Comparison of ENCODE assay signal across 10 cellular contexts in the genomic region with DNA sequence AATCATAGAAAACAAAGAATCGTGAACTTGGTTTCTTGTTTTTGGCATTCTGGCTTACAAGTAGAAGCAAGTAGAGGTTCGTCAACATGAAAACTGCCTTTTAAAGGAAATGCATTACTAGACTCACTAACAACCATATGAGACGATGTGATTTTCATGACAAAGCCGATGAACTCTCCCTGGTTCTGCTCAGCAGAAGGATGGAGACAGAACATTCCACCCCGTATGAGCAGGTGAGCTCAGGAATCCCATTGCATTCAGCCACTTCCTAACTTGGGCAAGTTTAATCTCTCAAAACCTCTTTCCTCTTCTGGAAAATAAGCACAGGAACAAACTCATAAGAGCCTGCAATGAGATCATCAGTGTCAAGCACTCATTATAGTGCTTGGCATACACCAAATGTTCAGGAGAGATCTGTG. TPM values are rescaled to one million over a fixed set of nuclear protein-coding genes. Genes with fewer than 3 reads are reported as not detected.
DNase-seq lines count a peak whose midpoint lies in the region; ATAC-seq and TF ChIP-seq lines count a peak whose summit lies in the region.
"Had no signal": no experiment of that assay in that cellular context is flagged by ENCODE, and none has a peak within 500 bp of the region (broad histone marks: within the 10 kb centered on the region; RNA-seq: fewer than 3 reads in every experiment).

No MANE protein-coding gene starts in this region.

- no peak overlapping the region for H3K4me3 Mint-ChIP-seq in activated naive CD8-positive, alpha-beta T cell treated with anti-CD3 and anti-CD28 coated beads, Interleukin-2, amount 50 U/mL, for 24 hours
- H3K4me3 Mint-ChIP-seq: activated CD4-positive, alpha-beta T cell treated with anti-CD3 and anti-CD28 coated beads for 36 hours had no signal

- no peak overlapping the region for H3K27ac Mint-ChIP-seq in activated naive CD8-positive, alpha-beta T cell treated with anti-CD3 and anti-CD28 coated beads, Interleukin-2, amount 50 U/mL, for 24 hours
- H3K27ac Mint-ChIP-seq: activated CD4-positive, alpha-beta T cell treated with anti-CD3 and anti-CD28 coated beads for 36 hours had no signal

- ATAC-seq in activated naive CD8-positive, alpha-beta T cell treated with anti-CD3 and anti-CD28 coated beads, Interleukin-2, amount 50 U/mL, for 24 hours, result no peak
- ATAC-seq: activated CD4-positive, alpha-beta T cell treated with anti-CD3 and anti-CD28 coated beads for 36 hours had no signal

- 70 to 74% methylated on average over 5 of the region's 5 CpGs for WGBS in ectodermal cell, 2 experiments
- WGBS in thyroid gland, 2 donors, result 32 to 44% methylated on average over 5 of the region's 5 CpGs

- intact Hi-C loops in thyroid gland (cut with DNase I), result no loop called here

- DNase-seq in NCI-H69 (lab: John Stamatoyannopoulos, UW) (peak; percentile 28), kidney tubule cell (ENCODE audit: low spot score) (peak; percentile 33), thyroid gland (peak; percentile 47 to 48), Kasumi-1 (lab: John Stamatoyannopoulos, UW) (no peak), OCI-M2 (lab: John Stamatoyannopoulos, UW; ENCODE audit: unreplicated experiment) (no peak)
- no peak for DNase-seq in activated naive CD8-positive, alpha-beta T cell treated with anti-CD3 and anti-CD28 coated beads, Interleukin-2, amount 50 U/mL, for 24 hours
- DNase-seq: activated CD4-positive, alpha-beta T cell treated with anti-CD3 and anti-CD28 coated beads for 36 hours; KBM-7; kidney had no signal

- no peaks in the 10 kb centered on the region for H3K9me3 Mint-ChIP-seq in activated naive CD8-positive, alpha-beta T cell treated with anti-CD3 and anti-CD28 coated beads, Interleukin-2, amount 50 U/mL, for 24 hours

- TF ChIP-seq CTCF in thyroid gland (IDR thresholded peaks at IDR 0.05), result no peak

- no peaks in the 10 kb centered on the region for H3K27me3 Mint-ChIP-seq in activated naive CD8-positive, alpha-beta T cell treated with anti-CD3 and anti-CD28 coated beads, Interleukin-2, amount 50 U/mL, for 24 hours
- H3K27me3 Mint-ChIP-seq: activated CD4-positive, alpha-beta T cell treated with anti-CD3 and anti-CD28 coated beads for 36 hours had no signal

- H3K4me1 ChIP-seq in ectodermal cell (ENCODE audit: control insufficient read depth, insufficient read depth, low read length) (peaks cover 11% of the 10 kb centered on the region), thyroid gland (peaks cover 47 to 65% of the 10 kb centered on the region in 2 donors)

- peaks cover 2% of the 10 kb centered on the region for H3K36me3 Mint-ChIP-seq in activated naive CD8-positive, alpha-beta T cell treated with anti-CD3 and anti-CD28 coated beads, Interleukin-2, amount 50 U/mL, for 24 hours (ENCODE audit: low read depth)

- no peaks in the 10 kb centered on the region for H3K27me3 ChIP-seq in ectodermal cell (ENCODE audit: control insufficient read depth, insufficient read depth, low read length, poor library complexity, severe bottlenecking)
- no peaks in the 10 kb centered on the region for H3K27me3 ChIP-seq in thyroid gland

- no peaks in the 10 kb centered on the region for H3K9me3 ChIP-seq in ectodermal cell (ENCODE audit: control insufficient read depth, low read length)
- H3K9me3 ChIP-seq in thyroid gland, result no peaks in the 10 kb centered on the region

- peaks cover 23% of the 10 kb centered on the region for H3K4me1 Mint-ChIP-seq in activated naive CD8-positive, alpha-beta T cell treated with anti-CD3 and anti-CD28 coated beads, Interleukin-2, amount 50 U/mL, for 24 hours

- H3K27ac ChIP-seq in ectodermal cell (ENCODE audit: insufficient read depth, low read depth, low read length, poor library complexity, severe bottlenecking), result peak overlapping the region; percentile 16
- peak overlapping the region; percentile 79 to 97 (median 90) for H3K27ac ChIP-seq in thyroid gland

- peak in 1 of 2 donors; percentile 75 for TF ChIP-seq POLR2A in thyroid gland (IDR thresholded peaks at IDR 0.05)

- H3K36me3 ChIP-seq in ectodermal cell (ENCODE audit: control insufficient read depth, insufficient read depth, low read length) (no peaks in the 10 kb centered on the region), thyroid gland (no peaks in the 10 kb centered on the region)

- H3K4me3 ChIP-seq in ectodermal cell (ENCODE audit: insufficient read depth, low read depth, low read length) (no peak overlapping the region), thyroid gland (replicated peaks in 1 of 3) (no peak overlapping the region)

RNA-seq across cellular contexts. Expression of a gene that starts 57.4 kb away (rescaled TPM):
- 31.9 TPM for polyA plus RNA-seq in ectodermal cell (2013, experiment 1 of 4)
- polyA plus RNA-seq in ectodermal cell (2013, experiment 2 of 4), result 31.4 TPM
- polyA plus RNA-seq in ectodermal cell (2013, experiment 3 of 4), result 35.4 TPM
- 26.7 TPM for polyA plus RNA-seq in ectodermal cell (2013, experiment 4 of 4)
- total RNA-seq in thyroid gland, result 100 to 1,000 TPM in 2 of 4 donors, 10 to 100 TPM in 2; 59.9 to 211 (median 134) TPM

Comparison
In these comparisons a context has a peak if more than half of its experiments do, and no peak if none do; other contexts are left out.
1. DNase-seq: peak in NCI-H69 (single experiment), kidney tubule cell (single experiment) and thyroid gland (2 of 2); none in Kasumi-1 (0 of 2), OCI-M2 (single experiment) and activated naive CD8-positive, alpha-beta T cell treated with anti-CD3 and anti-CD28 coated beads, Interleukin-2, amount 50 U/mL, for 24 hours (single experiment).